ENCODE assay signal across 8 cellular contexts in genomic region chr9:37963936-37964739, GRCh38.
A peak's percentile ranks its signal among the peaks of the same experiment; 100 is the strongest.
DNase-seq lines count a peak whose midpoint lies in the region; ATAC-seq and TF ChIP-seq lines count a peak whose summit lies in the region.

No MANE protein-coding gene starts in this region.

- TF ChIP-seq EP300 in SK-N-SH (IDR thresholded peaks at IDR 0.05; ENCODE audit: borderline replicate concordance in 1 of 2, low read depth in 1 of 2, low read length in 1 of 2) = peak in 1 of 2 experiments; percentile 88; a peak in 2 of 4 replicates

- H3K4me1 ChIP-seq in SK-N-SH (ENCODE audit: control insufficient read depth in 1 of 2, insufficient read depth in 2 of 2, low read depth in 1 of 2, low read length in 1 of 2) (peaks cover 34 to 47% of the 10 kb centered on the region in 2 experiments; a peak in 3 of 4 replicates), skeletal muscle tissue (ENCODE audit: control insufficient read depth in 3 of 3, insufficient read depth in 3 of 3, low read length in 3 of 3) (peaks cover 9 to 29% (median 10%) of the 10 kb centered on the region in 3 donors)

- H3K9me2 ChIP-seq in SK-N-SH = no peaks in the 10 kb centered on the region

- H3K9ac ChIP-seq in SK-N-SH = peak overlapping the region; percentile 46
- H3K9ac ChIP-seq in skeletal muscle tissue (ENCODE audit: low read depth in 1 of 3, low read length in 3 of 3) = no peak overlapping the region

- peak overlapping the region; percentile 77 to 96 for H3K27ac ChIP-seq in SK-N-SH (ENCODE audit: low read depth in 2 of 2, low read length in 1 of 2)
- H3K27ac ChIP-seq in skeletal muscle tissue (ENCODE audit: low read depth, low read length) = peak overlapping the region; percentile 60

- TF ChIP-seq CTCF in SK-N-SH (IDR thresholded peaks at IDR 0.05) = no peak

- peaks cover 27% of the 10 kb centered on the region for H3F3A ChIP-seq in SK-N-SH (replicated peaks; ENCODE audit: insufficient read depth)

- WGBS in SK-N-SH (ENCODE audit: low lambda C conversion rate) = 32% methylated on average over 15 of the region's 15 CpGs

- no peaks in the 10 kb centered on the region for H3K9me3 ChIP-seq in SK-N-SH
- H3K9me3 ChIP-seq in skeletal muscle tissue (ENCODE audit: control insufficient read depth in 3 of 3, low read length in 3 of 3) = no peaks in the 10 kb centered on the region

- H3K27me3 ChIP-seq in SK-N-SH (ENCODE audit: insufficient read depth) (no peaks in the 10 kb centered on the region), skeletal muscle tissue (ENCODE audit: control insufficient read depth in 3 of 3, insufficient read depth in 3 of 3, low read length in 3 of 3) (no peaks in the 10 kb centered on the region)

- no peaks in the 10 kb centered on the region for H4K20me1 ChIP-seq in SK-N-SH (ENCODE audit: insufficient read depth)

- DNase-seq in NCI-H1417 (lab: John Stamatoyannopoulos, UW) = peak; percentile 18 to 81 (median 61)
- no peak for DNase-seq in NCI-H1417 treated with DMSO at 0.1 percent for 48 hours (lab: John Stamatoyannopoulos, UW)
- no peak for DNase-seq in SK-N-SH
- DNase-seq in glomerular endothelial cell (ENCODE audit: extremely low read depth, low read depth, low spot score) = peak; percentile 66
- DNase-seq in stimulated activated CD4-positive, alpha-beta T cell treated with anti-CD3 and anti-CD28 coated beads, Interleukin-4, amount 100 ng/mL, for 1 hour = no peak

- peak overlapping the region; percentile 49; the same call in 1 of the 2 replicates for H3K4me2 ChIP-seq in SK-N-SH

- no peak overlapping the region for H2AFZ ChIP-seq in SK-N-SH (ENCODE audit: low read depth)

- no peak overlapping the region for H3K4me3 ChIP-seq in SK-N-SH (ENCODE audit: low read depth in 2 of 2, low read length in 1 of 2)
- H3K4me3 ChIP-seq in skeletal muscle tissue (ENCODE audit: low read length in 3 of 3) = no peak overlapping the region

- peaks cover 91% of the 10 kb centered on the region for H3K79me2 ChIP-seq in SK-N-SH (ENCODE audit: insufficient read depth)

- CTCF ChIA-PET in SK-N-SH (lab: Yijun Ruan, JAX) = interaction anchor here (1.3 to 1.6 kb wide), 3 partner anchors 12 to 51 kb away, joined by 3 to 4 read pairs (median 4); no protein-coding TSS in a partner anchor

- POLR2A ChIA-PET in SK-N-SH (lab: Yijun Ruan, JAX) = no interaction called here

- TF ChIP-seq RAD21 in SK-N-SH (IDR thresholded peaks at IDR 0.05; ENCODE audit: low read length) = no peak

- H3K36me3 ChIP-seq in SK-N-SH (replicated peaks in 1 of 2; ENCODE audit: control insufficient read depth in 1 of 2, insufficient read depth in 2 of 2, low read length in 1 of 2) (peaks cover 3 to 5% of the 10 kb centered on the region in 2 experiments), skeletal muscle tissue (ENCODE audit: control insufficient read depth in 3 of 3, insufficient read depth in 3 of 3, low read length in 3 of 3) (no peaks in the 10 kb centered on the region)

- ATAC-seq in HG03442 (IDR thresholded peaks at IDR 0.05; ENCODE audit: unreplicated experiment) = no peak
- no peak for ATAC-seq in GM21360 (IDR thresholded peaks at IDR 0.05; ENCODE audit: unreplicated experiment)

TF ChIP-seq in SK-N-SH, 30 proteins besides CTCF, POLR2A, EP300 and RAD21 (continues in another document):
- no peak for TF ChIP-seq TAF1 (IDR thresholded peaks at IDR 0.05; ENCODE audit: borderline replicate concordance, low read depth, low read length)
- no peak for TF ChIP-seq RCOR1 (IDR thresholded peaks at IDR 0.05; ENCODE audit: low read length)
- no peak for TF ChIP-seq FOXM1 (IDR thresholded peaks at IDR 0.05; ENCODE audit: low read depth)
- no peak for TF ChIP-seq MXI1 (IDR thresholded peaks at IDR 0.05; ENCODE audit: low read depth, low read length)
- no peak; the same call in 1 of the 2 replicates for TF ChIP-seq MEF2A (IDR thresholded peaks at IDR 0.05; ENCODE audit: borderline replicate concordance, low read depth)
- TF ChIP-seq RXRA (IDR thresholded peaks at IDR 0.05; ENCODE audit: borderline replicate concordance, low read depth) = no peak
- no peak for TF ChIP-seq CHD2 (IDR thresholded peaks at IDR 0.05; ENCODE audit: low read length, partially characterized antibody)
- no peak; the same call in 1 of the 2 replicates for TF ChIP-seq MAX (IDR thresholded peaks at IDR 0.05; ENCODE audit: low read depth)
- peak; percentile 64; the same call in 1 of the 2 replicates for TF ChIP-seq POLR2AphosphoS5 (IDR thresholded peaks at IDR 0.05; ENCODE audit: low read depth, low read length)
- TF ChIP-seq RFX5 (IDR thresholded peaks at IDR 0.05; ENCODE audit: low read length) = no peak
- TF ChIP-seq USF2 (IDR thresholded peaks at IDR 0.05; ENCODE audit: borderline replicate concordance, low read depth, low read length) = no peak
- TF ChIP-seq JUND (IDR thresholded peaks at IDR 0.05) = peak; percentile 85
- TF ChIP-seq ELF1 (IDR thresholded peaks at IDR 0.05) = no peak
- no peak for TF ChIP-seq EZH2phosphoT487 (IDR thresholded peaks at IDR 0.05; ENCODE audit: borderline replicate concordance, low read depth)
- no peak for TF ChIP-seq SIN3A (IDR thresholded peaks at IDR 0.05; ENCODE audit: borderline replicate concordance, low read depth, low read length)
- peak; percentile 83 for TF ChIP-seq TCF12 (IDR thresholded peaks at IDR 0.05)
- TF ChIP-seq IRF3 (IDR thresholded peaks at IDR 0.05; ENCODE audit: low read depth, low read length) = no peak
- no peak for TF ChIP-seq NRF1 (IDR thresholded peaks at IDR 0.05; ENCODE audit: low read depth, low read length)
- TF ChIP-seq NFIC (IDR thresholded peaks at IDR 0.05; ENCODE audit: borderline replicate concordance) = peak; percentile 91
- TF ChIP-seq FOSL2 (IDR thresholded peaks at IDR 0.05; ENCODE audit: borderline replicate concordance, low read depth) = peak; percentile 87
- no peak for TF ChIP-seq GABPA (IDR thresholded peaks at IDR 0.05; ENCODE audit: low read depth)
- TF ChIP-seq PBX3 (IDR thresholded peaks at IDR 0.05) = peak; percentile 97
- TF ChIP-seq FOXJ3 (CRISPR knock-in tag; IDR thresholded peaks at IDR 0.05) = no peak
- TF ChIP-seq REST (IDR thresholded peaks at IDR 0.05; ENCODE audit: low read depth, low read length) = no peak
- no peak for TF ChIP-seq TEAD4 (IDR thresholded peaks at IDR 0.05; ENCODE audit: borderline replicate concordance, insufficient read depth)

Comparison
In these comparisons a context has a peak if more than half of its experiments do, and no peak if none do; other contexts are left out.
1. DNase-seq: peak in NCI-H1417 (3 of 3) and glomerular endothelial cell (single experiment); none in NCI-H1417 treated with DMSO at 0.1 percent for 48 hours (single experiment), SK-N-SH (single experiment) and stimulated activated CD4-positive, alpha-beta T cell treated with anti-CD3 and anti-CD28 coated beads, Interleukin-4, amount 100 ng/mL, for 1 hour (single experiment).